Comparison of ENCODE assay signal across 25 cellular contexts in genomic region chr12:93042684-93043083, GRCh38.
"Had no signal": no experiment of that assay in that cellular context is flagged by ENCODE, and none has a peak within 500 bp of the region (broad histone marks: within the 10 kb centered on the region; RNA-seq: fewer than 3 reads in every experiment).

No MANE protein-coding gene starts in this region.

- H3K4me3 ChIP-seq: dorsolateral prefrontal cortex, gastroesophageal sphincter, spleen, upper lobe of right lung had no signal

- H3K27me3 ChIP-seq: dorsolateral prefrontal cortex, gastroesophageal sphincter, spleen, upper lobe of right lung had no signal

- H3K27ac ChIP-seq: dorsolateral prefrontal cortex, gastroesophageal sphincter, spleen, upper lobe of right lung had no signal

- ATAC-seq: activated CD4-positive, alpha-beta T cell treated with anti-CD3 and anti-CD28 coated beads for 36 hours; effector memory CD8-positive, alpha-beta T cell; gastroesophageal sphincter; left cardiac atrium; naive thymus-derived CD4-positive, alpha-beta T cell; stimulated activated naive CD8-positive, alpha-beta T cell treated with anti-CD3 and anti-CD28 coated beads, Interleukin-15, Interleukin-2, amounts not matched to agents 100 U/mL and 50 U/mL, for 24 hours; upper lobe of right lung had no signal

- H3K27ac Mint-ChIP-seq: activated B cell treated with CpG ODN at 0.5 μM for 24 hours; activated CD4-positive, alpha-beta memory T cell treated with anti-CD3 and anti-CD28 coated beads for 36 hours; activated CD4-positive, alpha-beta T cell treated with anti-CD3 and anti-CD28 coated beads for 36 hours; activated naive CD8-positive, alpha-beta T cell treated with anti-CD3 and anti-CD28 coated beads for 36 hours; effector memory CD8-positive, alpha-beta T cell; memory B cell; naive thymus-derived CD4-positive, alpha-beta T cell had no signal

- H3K4me3 Mint-ChIP-seq: activated B cell treated with CpG ODN at 0.5 μM for 24 hours; activated CD4-positive, alpha-beta memory T cell treated with anti-CD3 and anti-CD28 coated beads for 36 hours; activated CD4-positive, alpha-beta T cell treated with anti-CD3 and anti-CD28 coated beads for 36 hours; activated naive CD8-positive, alpha-beta T cell treated with anti-CD3 and anti-CD28 coated beads for 36 hours; effector memory CD8-positive, alpha-beta T cell; memory B cell; naive thymus-derived CD4-positive, alpha-beta T cell; neural crest cell had no signal

- H3K27me3 Mint-ChIP-seq: activated B cell treated with CpG ODN at 0.5 μM for 24 hours; activated CD4-positive, alpha-beta memory T cell treated with anti-CD3 and anti-CD28 coated beads for 36 hours; activated naive CD8-positive, alpha-beta T cell treated with anti-CD3 and anti-CD28 coated beads for 36 hours had no signal

- H3K36me3 ChIP-seq: gastroesophageal sphincter, spleen, upper lobe of right lung had no signal

- H3K36me3 Mint-ChIP-seq: activated CD4-positive, alpha-beta memory T cell treated with anti-CD3 and anti-CD28 coated beads for 36 hours; activated naive CD8-positive, alpha-beta T cell treated with anti-CD3 and anti-CD28 coated beads for 36 hours; memory B cell; naive thymus-derived CD4-positive, alpha-beta T cell had no signal

- H3K9me3 Mint-ChIP-seq: activated B cell treated with CpG ODN at 0.5 μM for 24 hours; activated CD4-positive, alpha-beta memory T cell treated with anti-CD3 and anti-CD28 coated beads for 36 hours; activated naive CD8-positive, alpha-beta T cell treated with anti-CD3 and anti-CD28 coated beads for 36 hours; effector memory CD8-positive, alpha-beta T cell; memory B cell; neural crest cell had no signal

- DNase-seq: activated B cell treated with CpG ODN at 0.5 μM for 24 hours; activated CD4-positive, alpha-beta memory T cell treated with anti-CD3 and anti-CD28 coated beads for 36 hours; activated CD4-positive, alpha-beta T cell treated with anti-CD3 and anti-CD28 coated beads for 36 hours; activated naive CD4-positive, alpha-beta T cell treated with Interleukin-2 at 50 U/mL for 16 hours; activated naive CD8-positive, alpha-beta T cell treated with anti-CD3 and anti-CD28 coated beads for 36 hours; activated T-cell treated with anti-CD3 and anti-CD28 coated beads, Interleukin-2, amount 50 U/mL, for 48 hours; central memory CD4-positive, alpha-beta T cell; dorsolateral prefrontal cortex; effector memory CD8-positive, alpha-beta T cell; head of caudate nucleus; left cardiac atrium; naive thymus-derived CD4-positive, alpha-beta T cell; occipital lobe; posterior cingulate gyrus; spleen; stimulated activated CD4-positive, alpha-beta T cell treated with anti-CD3 and anti-CD28 coated beads, Interleukin-4, amount 100 ng/mL, for 24 hours; stimulated activated naive CD8-positive, alpha-beta T cell treated with anti-CD3 and anti-CD28 coated beads, Interleukin-15, Interleukin-2, amounts not matched to agents 100 U/mL and 50 U/mL, for 24 hours; T-helper 9 cell; upper lobe of right lung had no signal

- H3K4me1 ChIP-seq: spleen, upper lobe of right lung had no signal

- FAIRE-seq: astrocyte, colon, islet of Langerhans had no signal

- H3K9me3 ChIP-seq: gastroesophageal sphincter, spleen, upper lobe of right lung had no signal

- H3K4me1 Mint-ChIP-seq: activated B cell treated with CpG ODN at 0.5 μM for 24 hours; activated CD4-positive, alpha-beta T cell treated with anti-CD3 and anti-CD28 coated beads for 36 hours; activated naive CD8-positive, alpha-beta T cell treated with anti-CD3 and anti-CD28 coated beads for 36 hours; memory B cell; neural crest cell had no signal
